In genomic region chr15:37093480-37094410, GRCh38 we compare ENCODE assay signal across 11 cellular contexts. TPM values are rescaled to one million over a fixed set of nuclear protein-coding genes. Genes with fewer than 3 reads are reported as not detected.
DNase-seq lines count a peak whose midpoint lies in the region; ATAC-seq, FAIRE-seq and TF ChIP-seq lines count a peak whose summit lies in the region.
"Had no signal": no experiment of that assay in that cellular context is flagged by ENCODE, and none has a peak within 500 bp of the region (broad histone marks: within the 10 kb centered on the region; RNA-seq: fewer than 3 reads in every experiment).

No MANE protein-coding gene starts in this region.

- peak overlapping the region; percentile 98 to 99 (median 99) for H3K27ac Mint-ChIP-seq in brain
- H3K27ac Mint-ChIP-seq: activated CD8-positive, alpha-beta memory T cell treated with anti-CD3 and anti-CD28 coated beads, Interleukin-2, amount 10 ng/mL, durations not matched to agents 7 days and 5 days; memory B cell had no signal

- no peak overlapping the region for H3K27ac ChIP-seq in HUES6 (ENCODE audit: low read depth, low read length)
- H3K27ac ChIP-seq in subcutaneous abdominal adipose tissue (ENCODE audit: low read depth, low read length) = peak overlapping the region; percentile 10

- no peak overlapping the region for H3K9ac ChIP-seq in HUES6 (ENCODE audit: low read length)
- no peak overlapping the region for H3K9ac ChIP-seq in subcutaneous abdominal adipose tissue (ENCODE audit: low read length in 5 of 5)

- H3K4me3 ChIP-seq in HUES6 (ENCODE audit: low read depth, low read length) = peak overlapping the region; percentile 49
- peak overlapping the region in 1 of 5 donors; percentile 20 for H3K4me3 ChIP-seq in subcutaneous abdominal adipose tissue (ENCODE audit: low read depth in 1 of 5, low read length in 5 of 5)

- peaks cover 59% of the 10 kb centered on the region for H3K4me1 Mint-ChIP-seq in brain

- no peak for ATAC-seq in HG03520 (IDR thresholded peaks at IDR 0.05; ENCODE audit: unreplicated experiment)
- ATAC-seq: activated CD8-positive, alpha-beta memory T cell treated with anti-CD3 and anti-CD28 coated beads, Interleukin-2, amount 10 ng/mL, durations not matched to agents 7 days and 5 days had no signal

- H3K27me3 Mint-ChIP-seq in brain = peaks cover 54% of the 10 kb centered on the region

- H3K9me3 ChIP-seq in HUES6 (ENCODE audit: control insufficient read depth, insufficient read depth, low read depth, low read length) (no peaks in the 10 kb centered on the region), subcutaneous abdominal adipose tissue (ENCODE audit: control insufficient read depth in 5 of 5, low read length in 5 of 5) (no peaks in the 10 kb centered on the region)

- no peak for TF ChIP-seq CTCF in brain (conservative IDR thresholded peaks at IDR 0.05)

- FAIRE-seq in islet of Langerhans (lab: Jason Lieb, UNC) (peak; percentile 82), GM12891 (lab: Jason Lieb, UNC) (no peak), RCC 7860 (lab: Jason Lieb, UNC) (no peak)
- FAIRE-seq: colon had no signal

- H3K4me3 Mint-ChIP-seq in brain = peak overlapping the region; percentile 86 to 98 (median 95)
- H3K4me3 Mint-ChIP-seq: activated CD8-positive, alpha-beta memory T cell treated with anti-CD3 and anti-CD28 coated beads, Interleukin-2, amount 10 ng/mL, durations not matched to agents 7 days and 5 days; memory B cell had no signal

- DNase-seq in GM12891 (ENCODE audit: insufficient read length, low spot score) = no peak
- no peak for DNase-seq in RCC 7860 (ENCODE audit: low spot score)
- DNase-seq in putamen (ENCODE audit: low spot score) = no peak
- DNase-seq: activated CD8-positive, alpha-beta memory T cell treated with anti-CD3 and anti-CD28 coated beads, Interleukin-2, amount 10 ng/mL, durations not matched to agents 7 days and 5 days had no signal

- no peaks in the 10 kb centered on the region for H3K36me3 ChIP-seq in HUES6 (ENCODE audit: control insufficient read depth, insufficient read depth, low read length)
- H3K36me3 ChIP-seq in subcutaneous abdominal adipose tissue (ENCODE audit: control insufficient read depth in 5 of 5, insufficient read depth in 5 of 5, low read length in 5 of 5) = peaks cover 0 to 9% (median 0%) of the 10 kb centered on the region in 5 donors

- peaks cover 0 to 15% (median 0%) of the 10 kb centered on the region in 5 experiments for H3K9me3 Mint-ChIP-seq in brain
- H3K9me3 Mint-ChIP-seq: memory B cell had no signal

- H3K27me3 ChIP-seq in HUES6 (ENCODE audit: control insufficient read depth, insufficient read depth, low read length) (peaks cover 70% of the 10 kb centered on the region), subcutaneous abdominal adipose tissue (ENCODE audit: control insufficient read depth in 5 of 5, insufficient read depth in 4 of 5, low read length in 5 of 5) (peaks cover 0 to 28% (median 12%) of the 10 kb centered on the region in 5 donors)

- no peak for TF ChIP-seq POLR2A in GM12891 (IDR thresholded peaks at IDR 0.05; ENCODE audit: low read depth, low read length)

- peaks cover 71% of the 10 kb centered on the region for H3K36me3 Mint-ChIP-seq in brain
- H3K36me3 Mint-ChIP-seq: activated CD8-positive, alpha-beta memory T cell treated with anti-CD3 and anti-CD28 coated beads, Interleukin-2, amount 10 ng/mL, durations not matched to agents 7 days and 5 days; memory B cell had no signal

- H3K4me1 ChIP-seq in HUES6 (ENCODE audit: control insufficient read depth, insufficient read depth, low read length) = peaks cover 55% of the 10 kb centered on the region
- H3K4me1 ChIP-seq in subcutaneous abdominal adipose tissue (ENCODE audit: control insufficient read depth in 5 of 5, insufficient read depth in 5 of 5, low read length in 5 of 5) = peaks cover 0 to 52% (median 44%) of the 10 kb centered on the region in 5 donors

TF ChIP-seq in GM12891, 5 proteins besides CTCF, POLR2A, EP300 and RAD21:
- TF ChIP-seq POU2F2 (IDR thresholded peaks at IDR 0.05; ENCODE audit: low read depth, low read length) (no peak), TAF1 (IDR thresholded peaks at IDR 0.05; ENCODE audit: low read depth, low read length) (no peak), PAX5 (IDR thresholded peaks at IDR 0.05; ENCODE audit: insufficient read depth, low read length, severe bottlenecking) (no peak), POLR2AphosphoS5 (IDR thresholded peaks at IDR 0.05; ENCODE audit: low read depth, low read length) (no peak), SPI1 (IDR thresholded peaks at IDR 0.05; ENCODE audit: low read depth, low read length) (no peak)

RNA-seq across cellular contexts. Expression of gene MEIS2, which starts 6.6 kb away (rescaled TPM):
- polyA plus RNA-seq in brain (ENCODE audit: insufficient read depth, low read depth, low replicate concordance) = 7.0 TPM
- polyA plus RNA-seq in GM12891 (2012; ENCODE audit: low read depth, missing spikeins) = 1.7 TPM
